31 cellular contexts compared by ENCODE assay signal in genomic region chr14:76287063-76287462, GRCh38.
"Had no signal": no experiment of that assay in that cellular context is flagged by ENCODE, and none has a peak within 500 bp of the region (broad histone marks: within the 10 kb centered on the region; RNA-seq: fewer than 3 reads in every experiment).

No MANE protein-coding gene starts in this region.

- H3K36me3 Mint-ChIP-seq: activated naive CD8-positive, alpha-beta T cell had no signal

- H3K4me3 Mint-ChIP-seq: activated B cell treated with CpG ODN at 0.5 μM for 24 hours; activated CD8-positive, alpha-beta T cell treated with anti-CD3 and anti-CD28 coated beads for 36 hours; activated naive CD8-positive, alpha-beta T cell; activated T-cell treated with anti-CD3 and anti-CD28 coated beads, Interleukin-2, amount 50 U/mL, for 4 hours; activated T-helper 17 cell treated with anti-CD3 and anti-CD28 coated beads, Interleukin-2, amount 50 U/mL, for 72 hours; central memory CD8-positive, alpha-beta T cell; T-helper 17 cell; T-helper 2 cell treated with Interferon-gamma antibody and Interleukin-4, amounts not matched to agents 5 μg/mL and 100 μg/mL, for 36 hours had no signal

- H3K9me3 ChIP-seq: esophagus muscularis mucosa, gastroesophageal sphincter had no signal

- H3K27ac Mint-ChIP-seq: activated B cell treated with CpG ODN at 0.5 μM for 24 hours; activated CD8-positive, alpha-beta T cell treated with anti-CD3 and anti-CD28 coated beads for 36 hours; activated naive CD8-positive, alpha-beta T cell; activated T-helper 17 cell treated with anti-CD3 and anti-CD28 coated beads, Interleukin-2, amount 50 U/mL, for 72 hours; T-helper 17 cell; T-helper 2 cell treated with Interferon-gamma antibody and Interleukin-4, amounts not matched to agents 5 μg/mL and 100 μg/mL, for 36 hours had no signal

- H3K27me3 ChIP-seq: brain microvascular endothelial cell, esophagus muscularis mucosa, gastroesophageal sphincter had no signal

- H3K4me1 Mint-ChIP-seq: activated B cell treated with CpG ODN at 0.5 μM for 24 hours; activated T-helper 17 cell treated with anti-CD3 and anti-CD28 coated beads, Interleukin-2, amount 50 U/mL, for 72 hours; central memory CD8-positive, alpha-beta T cell; T-helper 17 cell had no signal

- ATAC-seq: activated CD4-positive, CD25-positive, alpha-beta regulatory T cell treated with anti-CD3 and anti-CD28 coated beads, Interleukin-2, amount 50 U/mL, for 24 hours; activated CD8-positive, alpha-beta T cell treated with anti-CD3 and anti-CD28 coated beads for 36 hours; activated T-cell treated with anti-CD3 and anti-CD28 coated beads, Interleukin-2, amount 50 U/mL, for 4 hours; activated T-helper 17 cell treated with anti-CD3 and anti-CD28 coated beads, Interleukin-2, amount 50 U/mL, for 72 hours; foreskin keratinocyte; gastroesophageal sphincter; T-helper 17 cell had no signal

- H3K27ac ChIP-seq: brain microvascular endothelial cell, esophagus muscularis mucosa, foreskin keratinocyte, gastroesophageal sphincter, VCaP had no signal

- H3K36me3 ChIP-seq: brain microvascular endothelial cell, esophagus muscularis mucosa, gastroesophageal sphincter had no signal

- FAIRE-seq: astrocyte, bronchial epithelial cell had no signal

- H3K4me1 ChIP-seq: esophagus muscularis mucosa, foreskin keratinocyte, gastroesophageal sphincter had no signal

- H3K9me3 Mint-ChIP-seq: activated CD8-positive, alpha-beta T cell treated with anti-CD3 and anti-CD28 coated beads for 36 hours; activated T-cell treated with anti-CD3 and anti-CD28 coated beads, Interleukin-2, amount 50 U/mL, for 4 hours; activated T-helper 17 cell treated with anti-CD3 and anti-CD28 coated beads, Interleukin-2, amount 50 U/mL, for 72 hours; central memory CD8-positive, alpha-beta T cell; T-helper 2 cell treated with Interferon-gamma antibody and Interleukin-4, amounts not matched to agents 5 μg/mL and 100 μg/mL, for 36 hours had no signal

- H3K4me3 ChIP-seq: esophagus muscularis mucosa, gastroesophageal sphincter had no signal

- DNase-seq: activated B cell treated with CpG ODN at 0.5 μM for 24 hours; activated CD4-positive, alpha-beta T cell treated with anti-CD3 and anti-CD28 coated beads for 48 hours; activated CD4-positive, alpha-beta T cell treated with anti-CD3 and anti-CD28 coated beads, Interleukin-2, amount 50 U/mL, for 1 hour; activated CD4-positive, alpha-beta T cell treated with anti-CD3 and anti-CD28 coated beads, Interleukin-2, amount 50 U/mL, for 48 hours; activated CD8-positive, alpha-beta memory T cell treated with anti-CD3 and anti-CD28 coated beads for 24 hours; activated CD8-positive, alpha-beta T cell treated with anti-CD3 and anti-CD28 coated beads for 36 hours; activated effector memory CD4-positive, alpha-beta T cell treated with Interleukin-2 at 50 U/mL for 16 hours; activated gamma-delta T cell treated with Interleukin-2 at 50 U/mL for 16 hours; activated naive CD4-positive, alpha-beta T cell treated with anti-CD3 and anti-CD28 coated beads, Interleukin-2, amount 50 U/mL, for 16 hours; activated naive CD4-positive, alpha-beta T cell treated with Interleukin-2 at 50 U/mL for 16 hours; activated T-cell treated with anti-CD3 and anti-CD28 coated beads, Interleukin-2, amount 50 U/mL, for 4 hours; amniotic stem cell; anterior cingulate cortex; brain microvascular endothelial cell; cortex of kidney; dermis blood vessel endothelial cell; effector CD4-positive, alpha-beta T cell; foreskin keratinocyte; T-helper 1 cell; T-helper 17 cell; T1000 had no signal

- H3K27me3 Mint-ChIP-seq: activated naive CD8-positive, alpha-beta T cell; central memory CD8-positive, alpha-beta T cell had no signal
